ENCODE assay signal across 8 cellular contexts in the genomic region with DNA sequence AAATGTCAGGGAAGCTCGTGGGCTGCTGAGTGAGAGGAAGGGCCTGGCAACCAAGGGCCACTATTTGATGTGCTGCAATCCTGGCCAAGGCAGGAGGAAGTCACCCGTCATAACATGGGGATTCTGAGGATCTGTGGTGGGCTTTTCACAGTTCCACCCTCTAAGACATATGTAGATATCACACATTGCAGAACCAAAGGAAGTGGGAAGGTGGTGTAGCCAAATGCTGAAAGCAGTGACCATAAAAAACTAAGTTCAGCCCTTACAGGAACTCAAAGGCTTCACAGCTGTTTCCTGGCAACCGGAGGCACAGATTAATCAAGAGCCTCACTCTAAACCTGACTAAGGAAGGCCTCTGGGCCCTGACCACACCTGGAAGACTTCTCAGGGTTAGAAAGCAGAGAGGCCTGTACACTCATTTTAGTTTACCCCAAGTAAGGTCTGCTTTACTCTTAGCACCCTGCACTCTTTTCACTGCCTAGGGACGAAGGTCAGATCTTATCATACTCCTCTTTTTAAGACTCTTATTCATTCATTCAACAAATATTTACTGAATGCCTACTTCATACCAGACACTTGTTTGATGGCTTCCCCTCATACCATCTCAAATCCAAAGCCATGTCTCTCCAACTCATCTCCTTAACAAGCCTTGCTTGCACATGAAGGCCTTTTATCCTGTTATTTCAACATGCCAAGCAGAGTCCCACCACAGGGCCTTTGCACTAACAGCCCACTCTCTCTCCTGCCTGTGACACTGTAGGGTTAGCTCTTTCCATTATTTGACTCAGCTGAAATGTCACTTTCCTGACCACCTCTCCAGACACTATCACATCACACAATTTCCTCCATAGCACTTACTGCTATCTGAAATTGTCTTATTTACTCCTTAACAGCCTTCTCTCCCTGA. TPM values are rescaled to one million over a fixed set of nuclear protein-coding genes. Genes with fewer than 3 reads are reported as not detected.
DNase-seq lines count a peak whose midpoint lies in the region; ATAC-seq and TF ChIP-seq lines count a peak whose summit lies in the region.

No MANE protein-coding gene starts in this region.

- peak overlapping the region; percentile 92 for H3K4me3 Mint-ChIP-seq in activated naive CD8-positive, alpha-beta T cell treated with anti-CD3 and anti-CD28 coated beads for 36 hours
- peak overlapping the region; percentile 97 for H3K4me3 Mint-ChIP-seq in type B pancreatic cell

- H3K27me3 ChIP-seq in A673 (replicated peaks; ENCODE audit: insufficient read depth, low read depth, low read length, poor library complexity) (no peaks in the 10 kb centered on the region), left lung (no peaks in the 10 kb centered on the region)

- H3K9me3 ChIP-seq in A673 (ENCODE audit: low read depth, low read length, poor library complexity, severe bottlenecking) (no peaks in the 10 kb centered on the region), left lung (no peaks in the 10 kb centered on the region)

- DNase-seq in A673 (ENCODE audit: low spot score): no peak
- peak; percentile 92 to 95 for DNase-seq in Kasumi-1 (lab: John Stamatoyannopoulos, UW)
- peak; percentile 48 for DNase-seq in activated naive CD8-positive, alpha-beta T cell treated with anti-CD3 and anti-CD28 coated beads for 36 hours
- no peak for DNase-seq in left lung
- no peak for DNase-seq in type B pancreatic cell (ENCODE audit: extremely low spot score, unreplicated experiment)
- no peak for DNase-seq in HuH-7.5 (ENCODE audit: low spot score)
- no peak for DNase-seq in NCI-H1105 (lab: John Stamatoyannopoulos, UW)

- intact Hi-C loops in A673 (cut with micrococcal nuclease; ENCODE audit: unreplicated experiment): no loop called here
- intact Hi-C loops in left lung (cut with DNase I): no loop called here

- no peaks in the 10 kb centered on the region for H3K9me3 Mint-ChIP-seq in activated naive CD8-positive, alpha-beta T cell treated with anti-CD3 and anti-CD28 coated beads for 36 hours
- no peaks in the 10 kb centered on the region for H3K9me3 Mint-ChIP-seq in type B pancreatic cell

- peaks cover 38% of the 10 kb centered on the region for H3K4me1 ChIP-seq in A673 (ENCODE audit: insufficient read depth, low read length, poor library complexity, severe bottlenecking)
- peaks cover 35 to 86% of the 10 kb centered on the region in 2 donors for H3K4me1 ChIP-seq in left lung

- no peak overlapping the region for H3K4me3 ChIP-seq in A673 (ENCODE audit: low read depth, low read length, poor library complexity, severe bottlenecking)
- H3K4me3 ChIP-seq in left lung: no peak overlapping the region

- peaks cover 71% of the 10 kb centered on the region for H3K4me1 Mint-ChIP-seq in activated naive CD8-positive, alpha-beta T cell treated with anti-CD3 and anti-CD28 coated beads for 36 hours
- H3K4me1 Mint-ChIP-seq in type B pancreatic cell (ENCODE audit: unreplicated experiment): peaks cover 63% of the 10 kb centered on the region

- CTCF ChIA-PET in A673 (lab: Charles Lee): interaction anchor here (0.8 to 1.0 kb wide), 2 partner anchors 24 to 39 kb away, joined by 4 to 11 read pairs; no protein-coding TSS in a partner anchor

- H3K27me3 Mint-ChIP-seq in activated naive CD8-positive, alpha-beta T cell treated with anti-CD3 and anti-CD28 coated beads for 36 hours: no peaks in the 10 kb centered on the region
- no peaks in the 10 kb centered on the region for H3K27me3 Mint-ChIP-seq in type B pancreatic cell

- no TSS peak for BruUV-seq in A673 (replicated peaks; lab: Mats Ljungman, UMichigan)

- H3K27ac ChIP-seq in A673 (ENCODE audit: low read depth, low read length, poor library complexity, severe bottlenecking) (peak overlapping the region; percentile 34), left lung (peak overlapping the region in 1 of 2 donors; percentile 94)

- H3K36me3 Mint-ChIP-seq in activated naive CD8-positive, alpha-beta T cell treated with anti-CD3 and anti-CD28 coated beads for 36 hours: peaks cover 53% of the 10 kb centered on the region
- peaks cover 15% of the 10 kb centered on the region for H3K36me3 Mint-ChIP-seq in type B pancreatic cell

- H3K36me3 ChIP-seq in A673 (ENCODE audit: insufficient read depth, low read length, poor library complexity, severe bottlenecking) (peaks cover 3% of the 10 kb centered on the region), left lung (peaks cover 0 to 5% of the 10 kb centered on the region in 2 donors)

- ATAC-seq in GM18861 (IDR thresholded peaks at IDR 0.05; ENCODE audit: unreplicated experiment) (peak; percentile 40), left lung (peak; percentile 41)

- H3K27ac Mint-ChIP-seq in activated naive CD8-positive, alpha-beta T cell treated with anti-CD3 and anti-CD28 coated beads for 36 hours: peak overlapping the region; percentile 97
- peak overlapping the region; percentile 91 for H3K27ac Mint-ChIP-seq in type B pancreatic cell

- no peak for TF ChIP-seq CTCF in A673 (conservative IDR thresholded peaks at IDR 0.05; ENCODE audit: low read depth, low read length)
- no peak for TF ChIP-seq CTCF in left lung (IDR thresholded peaks at IDR 0.05)
- no peak for TF ChIP-seq CTCF in type B pancreatic cell (conservative IDR thresholded peaks at IDR 0.05)

- POLR2A ChIA-PET in A673 (lab: Charles Lee; ENCODE audit: low non-redundant PET): interaction anchor here (0.6 kb wide), 1 partner anchor 112 kb away, joined by 7 read pairs; no protein-coding TSS in a partner anchor

RNA-seq across cellular contexts. Expression of gene UBE2V1, which starts 2.6 kb away (rescaled TPM):
- total RNA-seq in A673 (2021): 169 and 203 TPM in 2 replicates
- 100 to 1,000 TPM; 150 to 156 TPM for total RNA-seq in activated naive CD8-positive, alpha-beta T cell treated with anti-CD3 and anti-CD28 coated beads for 36 hours
- total RNA-seq in left lung: 10 to 100 TPM; 72.6 to 74.6 TPM
- total RNA-seq in type B pancreatic cell (ENCODE audit: low replicate concordance): 90.5 and 117 TPM in 2 replicates

RNA-seq across cellular contexts. Expression of gene PEDS1, which starts 43.1 kb away (rescaled TPM):
- total RNA-seq in A673 (2021) (22.9 and 25.9 TPM in 2 replicates), left lung (10 to 100 TPM; 37.9 to 39.9 TPM), type B pancreatic cell (ENCODE audit: low replicate concordance) (29.9 and 42.9 TPM in 2 replicates)
- 10 to 100 TPM; 17.4 to 19.3 TPM for total RNA-seq in activated naive CD8-positive, alpha-beta T cell treated with anti-CD3 and anti-CD28 coated beads for 36 hours

Comparison
In these comparisons a context has a peak if more than half of its experiments do, and no peak if none do; other contexts are left out.
1. DNase-seq: peak in Kasumi-1 (2 of 2) and activated naive CD8-positive, alpha-beta T cell treated with anti-CD3 and anti-CD28 coated beads for 36 hours (single experiment); none in A673 (single experiment), left lung (0 of 2), type B pancreatic cell (single experiment), HuH-7.5 (single experiment) and NCI-H1105 (single experiment).